Comparison of ENCODE assay signal across 9 cellular contexts in genomic region chr2:168455692-168456525, GRCh38. TPM values are rescaled to one million over a fixed set of nuclear protein-coding genes. Genes with fewer than 3 reads are reported as not detected.
DNase-seq lines count a peak whose midpoint lies in the region; ATAC-seq, FAIRE-seq and TF ChIP-seq lines count a peak whose summit lies in the region.
"Had no signal": no experiment of that assay in that cellular context is flagged by ENCODE, and none has a peak within 500 bp of the region (broad histone marks: within the 10 kb centered on the region; RNA-seq: fewer than 3 reads in every experiment).

CERS6 (plus strand) TSS chr2:168456272; CDS start chr2:168456449, 177 bp downstream.

- H2AFZ ChIP-seq in mammary epithelial cell (ENCODE audit: low read depth, low read length): peak within 1 kb of the TSS; percentile 89

- peak within 1 kb of the TSS; percentile 98 for H3K4me2 ChIP-seq in mammary epithelial cell (ENCODE audit: insufficient read depth, low read depth, low read length)

- in situ Hi-C loops in mammary epithelial cell (cut with MboI; ENCODE audit: low sequenced_read_pairs in 2 of 2): no loop called here

- CTCF ChIA-PET in mammary epithelial cell (lab: Charles Lee; ENCODE audit: low non-redundant PET): no interaction called here

- ATAC-seq in HG02943 (IDR thresholded peaks at IDR 0.05; ENCODE audit: low read depth, unreplicated experiment): peak; percentile 92

- H3K27ac ChIP-seq in VCaP (peak within 1 kb of the TSS; percentile 98), mammary epithelial cell (ENCODE audit: insufficient read depth, low read depth, low read length) (peak within 1 kb of the TSS; percentile 79), small intestine (ENCODE audit: low read depth in 1 of 2, low read length in 1 of 2) (peak within 1 kb of the TSS; percentile 85 to 86)

- intact Hi-C loops in mammary epithelial cell (cut with micrococcal nuclease): loop anchor here (1.0 to 5.0 kb wide), 7 partner anchors 35 to 303 kb away; no protein-coding TSS in a partner anchor

- dilution Hi-C loops in mammary epithelial cell (cut with HindIII; ENCODE audit: low sequenced_read_pairs): loop anchor here (5.0 kb wide), 1 partner anchor 66 kb away; no protein-coding TSS in a partner anchor

- H3K4me3 ChIP-seq in mammary epithelial cell (replicated peaks in 1 of 3; ENCODE audit: insufficient read depth in 1 of 3, low read depth in 2 of 3, low read length in 3 of 3) (peak within 1 kb of the TSS; percentile 89 to 94 (median 90)), small intestine (ENCODE audit: low read depth in 1 of 2, low read length in 2 of 2) (peak within 1 kb of the TSS; percentile 81 to 98)

- H3K9ac ChIP-seq in mammary epithelial cell (ENCODE audit: insufficient read depth, low read length): peak within 1 kb of the TSS; percentile 72

- no peaks in the 10 kb centered on the region for H3K9me3 ChIP-seq in mammary epithelial cell (replicated peaks; ENCODE audit: insufficient read depth, low read length)
- H3K9me3 ChIP-seq in small intestine (ENCODE audit: control insufficient read depth, low read depth): no peaks in the 10 kb centered on the region

- WGBS in mammary epithelial cell (ENCODE audit: low coverage, missing lambda C conversion rate): 0% methylated on average over 1 of the region's 70 CpGs
- WGBS in small intestine, 3 donors: 0 to 1% (median 0%) methylated on average over 63 to 70 of the region's 70 CpGs

- H3K36me3 ChIP-seq in mammary epithelial cell (ENCODE audit: insufficient read depth, low read length): no peaks in the 10 kb centered on the region
- no peaks in the 10 kb centered on the region for H3K36me3 ChIP-seq in small intestine (ENCODE audit: control insufficient read depth in 2 of 2, insufficient read depth in 2 of 2, low read length in 2 of 2)

- no peak for FAIRE-seq in small intestine (lab: Jason Lieb, UNC)
- FAIRE-seq: G401.6 had no signal

- peak; percentile 91 for DNase-seq in NK-92 treated with Interleukin-12 subunit alpha and Interleukin-12 subunit beta, amount 100 ng/mL, for 24 hours (lab: John Stamatoyannopoulos, UW)
- DNase-seq in NK-92 (lab: John Stamatoyannopoulos, UW; ENCODE audit: unreplicated experiment) (no peak), NCI-H2081 (lab: John Stamatoyannopoulos, UW) (peak; percentile 93 to 94), mammary epithelial cell (peak; percentile 95), iPS-NIHi7 (ENCODE audit: extremely low spot score) (peak; percentile 97), small intestine (peak; percentile 95)

- H4K20me1 ChIP-seq in mammary epithelial cell (ENCODE audit: insufficient read depth, low read length): peaks cover 3% of the 10 kb centered on the region

- no peak for TF ChIP-seq CTCF in VCaP (conservative IDR thresholded peaks at IDR 0.05)
- no peak for TF ChIP-seq CTCF in mammary epithelial cell (conservative IDR thresholded peaks at IDR 0.05 in 1 of 2, IDR thresholded peaks at IDR 0.05 in 1 of 2; ENCODE audit: extremely low read depth in 1 of 2, insufficient read depth in 1 of 2, low read depth in 1 of 2, low read length in 2 of 2)

- no peaks in the 10 kb centered on the region for H3K27me3 ChIP-seq in mammary epithelial cell (ENCODE audit: insufficient read depth, low read length)
- H3K27me3 ChIP-seq in small intestine (ENCODE audit: control insufficient read depth in 2 of 2, insufficient read depth in 2 of 2, low read length in 2 of 2): no peaks in the 10 kb centered on the region

- H3K4me1 ChIP-seq in mammary epithelial cell (ENCODE audit: insufficient read depth, low read length) (peaks cover 20% of the 10 kb centered on the region), small intestine (ENCODE audit: control insufficient read depth in 2 of 2, insufficient read depth in 1 of 2, low read depth in 1 of 2, low read length in 1 of 2) (peaks cover 2% of the 10 kb centered on the region in 2 donors)

- peaks cover 47% of the 10 kb centered on the region for H3K79me2 ChIP-seq in mammary epithelial cell (ENCODE audit: insufficient read depth, low read length)

- BruUV-seq in mammary epithelial cell (replicated peaks; lab: Mats Ljungman, UMichigan): no TSS peak

RNA-seq across cellular contexts. Expression of gene CERS6, which starts in this region (rescaled TPM):
- total RNA-seq in mammary epithelial cell: 10 to 100 TPM; 34.9 to 74.5 TPM
- 15.4 TPM for polyA plus RNA-seq in mammary epithelial cell
- 40.2 TPM for polyA minus RNA-seq in mammary epithelial cell
- polyA plus RNA-seq in small intestine: 10 to 100 TPM in 1 of 3 donors, 1 to 10 TPM in 2; 6.8 to 35.6 (median 8.3) TPM
